In genomic region chr1:8902765-8903164, GRCh38 we compare ENCODE assay signal across 2 cellular contexts.
TF ChIP-seq lines count a peak whose summit lies in the region.

No MANE protein-coding gene starts in this region.

TF ChIP-seq in K562, 482 proteins besides CTCF, POLR2A, EP300 and RAD21:
- TF ChIP-seq ZNF274 (IDR thresholded peaks at IDR 0.05; ENCODE audit: borderline replicate concordance, low read depth, low read length) (no peak), TEAD1 (CRISPR knock-in tag; IDR thresholded peaks at IDR 0.05) (peak in 1 of 2 experiments; percentile 60; a peak in 1 of 4 replicates), L3MBTL2 (IDR thresholded peaks at IDR 0.05) (peak; percentile 36; the same call in 1 of the 2 replicates)
- TF ChIP-seq, protein P1, sequence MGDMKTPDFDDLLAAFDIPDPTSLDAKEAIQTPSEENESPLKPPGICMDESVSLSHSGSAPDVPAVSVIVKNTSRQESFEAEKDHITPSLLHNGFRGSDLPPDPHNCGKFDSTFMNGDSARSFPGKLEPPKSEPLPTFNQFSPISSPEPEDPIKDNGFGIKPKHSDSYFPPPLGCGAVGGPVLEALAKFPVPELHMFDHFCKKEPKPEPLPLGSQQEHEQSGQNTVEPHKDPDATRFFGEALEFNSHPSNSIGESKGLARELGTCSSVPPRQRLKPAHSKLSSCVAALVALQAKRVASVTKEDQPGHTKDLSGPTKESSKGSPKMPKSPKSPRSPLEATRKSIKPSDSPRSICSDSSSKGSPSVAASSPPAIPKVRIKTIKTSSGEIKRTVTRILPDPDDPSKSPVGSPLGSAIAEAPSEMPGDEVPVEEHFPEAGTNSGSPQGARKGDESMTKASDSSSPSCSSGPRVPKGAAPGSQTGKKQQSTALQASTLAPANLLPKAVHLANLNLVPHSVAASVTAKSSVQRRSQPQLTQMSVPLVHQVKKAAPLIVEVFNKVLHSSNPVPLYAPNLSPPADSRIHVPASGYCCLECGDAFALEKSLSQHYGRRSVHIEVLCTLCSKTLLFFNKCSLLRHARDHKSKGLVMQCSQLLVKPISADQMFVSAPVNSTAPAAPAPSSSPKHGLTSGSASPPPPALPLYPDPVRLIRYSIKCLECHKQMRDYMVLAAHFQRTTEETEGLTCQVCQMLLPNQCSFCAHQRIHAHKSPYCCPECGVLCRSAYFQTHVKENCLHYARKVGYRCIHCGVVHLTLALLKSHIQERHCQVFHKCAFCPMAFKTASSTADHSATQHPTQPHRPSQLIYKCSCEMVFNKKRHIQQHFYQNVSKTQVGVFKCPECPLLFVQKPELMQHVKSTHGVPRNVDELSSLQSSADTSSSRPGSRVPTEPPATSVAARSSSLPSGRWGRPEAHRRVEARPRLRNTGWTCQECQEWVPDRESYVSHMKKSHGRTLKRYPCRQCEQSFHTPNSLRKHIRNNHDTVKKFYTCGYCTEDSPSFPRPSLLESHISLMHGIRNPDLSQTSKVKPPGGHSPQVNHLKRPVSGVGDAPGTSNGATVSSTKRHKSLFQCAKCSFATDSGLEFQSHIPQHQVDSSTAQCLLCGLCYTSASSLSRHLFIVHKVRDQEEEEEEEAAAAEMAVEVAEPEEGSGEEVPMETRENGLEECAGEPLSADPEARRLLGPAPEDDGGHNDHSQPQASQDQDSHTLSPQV (IDR thresholded peaks at IDR 0.05) = 0 out of 2 replicates have a peak, but pooled peaks have one; percentile 26

TF ChIP-seq in GM23338, 12 proteins besides CTCF, POLR2A, EP300 and RAD21:
- no peak for TF ChIP-seq JUNB (IDR thresholded peaks at IDR 0.05; ENCODE audit: unreplicated experiment)
- TF ChIP-seq ZNF462 (CRISPR knock-in tag; IDR thresholded peaks at IDR 0.05) = no peak
- no peak for TF ChIP-seq STAT1 (IDR thresholded peaks at IDR 0.05; ENCODE audit: unreplicated experiment)
- no peak for TF ChIP-seq REST (IDR thresholded peaks at IDR 0.05; ENCODE audit: unreplicated experiment)
- no peak for TF ChIP-seq EZH2 (IDR thresholded peaks at IDR 0.05; ENCODE audit: low read depth, unreplicated experiment)
- TF ChIP-seq ZNF331 (CRISPR knock-in tag; IDR thresholded peaks at IDR 0.05; ENCODE audit: low read depth) = no peak
- no peak for TF ChIP-seq EZH2phosphoT487 (IDR thresholded peaks at IDR 0.05; ENCODE audit: unreplicated experiment)
- no peak for TF ChIP-seq ETS1 (IDR thresholded peaks at IDR 0.05)
- TF ChIP-seq CREB1 (CRISPR knock-in tag; IDR thresholded peaks at IDR 0.05; ENCODE audit: low read depth) = no peak
